Comparison of ENCODE assay signal across 23 cellular contexts in genomic region chr2:198700330-198700729, GRCh38.
DNase-seq lines count a peak whose midpoint lies in the region; ATAC-seq lines count a peak whose summit lies in the region.
"Had no signal": no experiment of that assay in that cellular context is flagged by ENCODE, and none has a peak within 500 bp of the region (broad histone marks: within the 10 kb centered on the region; RNA-seq: fewer than 3 reads in every experiment).

No MANE protein-coding gene starts in this region.

- DNase-seq in NCI-H146 (lab: John Stamatoyannopoulos, UW): peak; percentile 95
- DNase-seq in NCI-H526 (lab: John Stamatoyannopoulos, UW): peak; percentile 92
- peak; percentile 10 for DNase-seq in left kidney (ENCODE audit: low read depth, low spot score)
- DNase-seq in stimulated activated CD8-positive, alpha-beta memory T cell treated with anti-CD3 and anti-CD28 coated beads, Interleukin-4, amount 100 ng/mL, for 48 hours: no peak
- DNase-seq in SKM-1 treated with dmso at 0.1 percent for 144 hours (lab: John Stamatoyannopoulos, UW; ENCODE audit: unreplicated experiment): no peak
- DNase-seq: activated CD4-positive, alpha-beta T cell treated with anti-CD3 and anti-CD28 coated beads, Interleukin-2, amount 10 ng/mL, durations not matched to agents 24 days and 14 days; activated gamma-delta T cell treated with Interleukin-2 at 50 U/mL for 16 hours; activated naive CD8-positive, alpha-beta T cell treated with anti-CD3 and anti-CD28 coated beads, Interleukin-2, amount 50 U/mL, for 24 hours; activated T-cell treated with anti-CD3 and anti-CD28 coated beads, Interleukin-2, amount 50 U/mL, for 4 hours; C1 segment of cervical spinal cord; caudate nucleus; cortex of kidney; foreskin fibroblast; head of caudate nucleus; KBM-7; kidney; naive thymus-derived CD8-positive, alpha-beta T cell; SHP77; uterus had no signal

- ATAC-seq in HG03045 (IDR thresholded peaks at IDR 0.05; ENCODE audit: unreplicated experiment) (peak; percentile 51), GM21515 (IDR thresholded peaks at IDR 0.05; ENCODE audit: unreplicated experiment) (no peak)
- ATAC-seq: activated naive CD8-positive, alpha-beta T cell treated with anti-CD3 and anti-CD28 coated beads, Interleukin-2, amount 50 U/mL, for 24 hours; activated T-cell treated with anti-CD3 and anti-CD28 coated beads, Interleukin-2, amount 50 U/mL, for 4 hours; esophagus mucosa; naive thymus-derived CD8-positive, alpha-beta T cell; Panc1 had no signal

Comparison
In these comparisons a context has a peak if more than half of its experiments do, and no peak if none do; other contexts are left out.
1. DNase-seq: peak in NCI-H146 (single experiment), NCI-H526 (2 of 2) and left kidney (single experiment); none in stimulated activated CD8-positive, alpha-beta memory T cell treated with anti-CD3 and anti-CD28 coated beads, Interleukin-4, amount 100 ng/mL, for 48 hours (single experiment) and SKM-1 treated with dmso at 0.1 percent for 144 hours (single experiment).